ENCODE assay signal across 1 cellular context in the genomic region with DNA sequence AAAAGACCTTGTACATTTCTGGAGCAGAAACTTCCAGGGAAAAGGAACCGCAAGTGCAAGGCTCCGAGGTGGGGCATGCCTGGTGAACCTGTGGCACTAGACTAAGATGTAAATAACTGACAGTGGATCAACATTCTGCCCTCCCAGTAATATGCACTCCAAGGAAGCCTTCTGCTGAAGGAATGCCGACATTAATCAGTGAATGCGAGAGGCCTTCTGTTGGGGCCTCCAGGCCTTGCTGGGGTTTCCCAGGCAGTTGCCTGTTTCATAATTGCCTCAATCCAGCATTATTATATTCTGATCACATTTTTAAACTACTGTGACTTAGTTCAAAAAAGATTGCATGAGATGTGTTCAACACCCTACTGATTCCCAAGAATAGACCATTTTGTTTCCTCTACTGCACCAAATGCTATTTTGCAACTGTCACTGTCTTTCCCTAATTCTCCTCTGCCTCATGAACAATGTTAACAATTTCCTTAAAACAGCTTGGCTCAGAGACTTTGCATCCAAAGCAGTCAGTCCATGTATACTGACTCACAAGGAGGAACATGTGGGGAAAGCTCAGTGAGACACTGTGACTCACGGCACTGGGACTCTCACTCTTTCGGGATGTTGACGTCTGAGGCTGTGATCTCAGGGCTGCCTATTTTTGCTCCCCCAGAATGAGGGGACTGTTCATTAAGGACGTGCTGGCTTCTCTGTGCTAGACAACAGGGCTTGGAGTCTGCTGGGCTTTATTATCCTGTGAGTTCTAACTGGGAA.
TF ChIP-seq lines count a peak whose summit lies in the region.

No MANE protein-coding gene starts in this region.

TF ChIP-seq in IMR-90, 13 proteins besides CTCF, POLR2A, EP300 and RAD21 (continued from another document):
- TF ChIP-seq, protein P1, sequence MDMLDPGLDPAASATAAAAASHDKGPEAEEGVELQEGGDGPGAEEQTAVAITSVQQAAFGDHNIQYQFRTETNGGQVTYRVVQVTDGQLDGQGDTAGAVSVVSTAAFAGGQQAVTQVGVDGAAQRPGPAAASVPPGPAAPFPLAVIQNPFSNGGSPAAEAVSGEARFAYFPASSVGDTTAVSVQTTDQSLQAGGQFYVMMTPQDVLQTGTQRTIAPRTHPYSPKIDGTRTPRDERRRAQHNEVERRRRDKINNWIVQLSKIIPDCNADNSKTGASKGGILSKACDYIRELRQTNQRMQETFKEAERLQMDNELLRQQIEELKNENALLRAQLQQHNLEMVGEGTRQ (IDR thresholded peaks at IDR 0.05; ENCODE audit: low read depth, low read length): peak; percentile 12; the same call in 1 of the 2 replicates
- TF ChIP-seq MAZ (IDR thresholded peaks at IDR 0.05; ENCODE audit: borderline replicate concordance, low read depth, low read length): no peak
- 0 out of 2 replicates have a peak, but pooled peaks have one; percentile 34 for TF ChIP-seq FOS (IDR thresholded peaks at IDR 0.05; ENCODE audit: low read depth, low read length)
- no peak for TF ChIP-seq CHD1 (IDR thresholded peaks at IDR 0.05; ENCODE audit: low read depth, low read length)
- TF ChIP-seq BHLHE40 (IDR thresholded peaks at IDR 0.05; ENCODE audit: low read depth, low read length): no peak
- no peak for TF ChIP-seq MAFK (IDR thresholded peaks at IDR 0.05; ENCODE audit: low read depth, low read length)
- no peak for TF ChIP-seq RCOR1 (IDR thresholded peaks at IDR 0.05; ENCODE audit: insufficient replicate concordance, low read length)
